ENCODE assay signal across 14 cellular contexts in the genomic region with DNA sequence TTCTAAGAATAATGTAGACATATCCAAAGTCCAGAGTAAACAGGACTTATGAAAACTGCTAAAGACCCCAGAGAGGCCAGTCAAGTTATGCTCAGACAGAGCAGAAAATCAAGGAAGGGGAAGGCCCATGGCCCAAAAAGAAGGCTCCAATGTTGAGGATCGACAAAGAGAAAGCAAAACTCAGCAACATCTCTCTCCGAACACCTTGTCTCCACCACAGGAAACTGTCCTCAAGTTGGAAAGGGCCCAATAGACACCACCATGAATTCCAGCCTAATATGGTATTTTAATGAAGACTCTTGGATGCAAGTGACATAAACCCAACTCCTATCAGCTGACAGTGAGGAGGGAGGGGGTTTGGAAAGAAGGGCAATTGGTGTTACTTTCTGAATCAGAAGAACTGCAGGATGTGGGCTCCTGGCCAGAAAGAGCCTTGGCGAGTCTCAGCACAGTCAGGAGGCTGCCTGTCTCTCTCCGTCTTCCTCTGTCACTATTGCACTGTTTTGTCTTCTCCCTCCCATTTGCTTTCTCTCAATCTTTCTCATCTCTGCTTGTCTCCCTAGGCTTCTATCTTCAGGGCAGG. TPM values are rescaled to one million over a fixed set of nuclear protein-coding genes. Genes with fewer than 3 reads are reported as not detected.
DNase-seq lines count a peak whose midpoint lies in the region; ATAC-seq and TF ChIP-seq lines count a peak whose summit lies in the region.
"Had no signal": no experiment of that assay in that cellular context is flagged by ENCODE, and none has a peak within 500 bp of the region (broad histone marks: within the 10 kb centered on the region; RNA-seq: fewer than 3 reads in every experiment).

No MANE protein-coding gene starts in this region.

- no peak overlapping the region; the same call in 1 of the 2 replicates for H3K4me2 ChIP-seq in SK-N-SH

- WGBS in SK-N-SH (ENCODE audit: low lambda C conversion rate): 77% methylated on average over 4 of the region's 4 CpGs
- 52 to 65% (median 60%) methylated on average over 4 of the region's 4 CpGs for WGBS in adrenal gland, 4 donors

- H3K4me3 Mint-ChIP-seq in naive thymus-derived CD4-positive, alpha-beta T cell: peak overlapping the region in 6 of 10 donors; percentile 27 to 44 (median 34)

- no peaks in the 10 kb centered on the region for H3K36me3 Mint-ChIP-seq in naive thymus-derived CD4-positive, alpha-beta T cell

- no peaks in the 10 kb centered on the region for H3K36me3 ChIP-seq in SK-N-SH (replicated peaks in 1 of 2; ENCODE audit: control insufficient read depth in 1 of 2, insufficient read depth in 2 of 2, low read length in 1 of 2)
- no peaks in the 10 kb centered on the region for H3K36me3 ChIP-seq in adrenal gland (replicated peaks in 1 of 2)
- H3K36me3 ChIP-seq in naive thymus-derived CD4-positive, alpha-beta T cell (ENCODE audit: control insufficient read depth in 2 of 3, insufficient read depth in 3 of 3, low read length in 3 of 3): no peaks in the 10 kb centered on the region

- no peak overlapping the region for H3K9ac ChIP-seq in SK-N-SH

- TF ChIP-seq RAD21 in SK-N-SH (IDR thresholded peaks at IDR 0.05; ENCODE audit: low read length): no peak

- peak overlapping the region in 3 of 9 donors; percentile 24 to 59 (median 36) for H3K27ac Mint-ChIP-seq in naive thymus-derived CD4-positive, alpha-beta T cell

- H3K4me1 Mint-ChIP-seq in naive thymus-derived CD4-positive, alpha-beta T cell: peaks cover 0 to 10% (median 3%) of the 10 kb centered on the region in 7 donors

- H2AFZ ChIP-seq in SK-N-SH (ENCODE audit: low read depth): peak overlapping the region; percentile 56; the same call in 1 of the 2 replicates

- no peak for TF ChIP-seq CTCF in SK-N-SH (IDR thresholded peaks at IDR 0.05)
- TF ChIP-seq CTCF in adrenal gland (IDR thresholded peaks at IDR 0.05): no peak

- POLR2A ChIA-PET in SK-N-SH (lab: Yijun Ruan, JAX): no interaction called here
- POLR2A ChIA-PET in naive thymus-derived CD4-positive, alpha-beta T cell (lab: Charles Lee): no interaction called here

- DNase-seq in SK-N-SH (no peak), adrenal gland (peak in 5 of 7 donors; percentile 26 to 63 (median 37)), SIG-M5 (lab: John Stamatoyannopoulos, UW) (no peak), NCI-H1048 (lab: John Stamatoyannopoulos, UW) (no peak), SHP77 treated with DMSO at 0.1 percent for 48 hours (lab: John Stamatoyannopoulos, UW) (no peak)
- DNase-seq in naive thymus-derived CD4-positive, alpha-beta T cell: no peak
- DNase-seq: activated effector memory CD4-positive, alpha-beta T cell treated with Interleukin-2 at 50 U/mL for 16 hours; hypothalamus; Kasumi-1; mesendoderm; NCI-H2171 treated with DMSO at 0.1 percent for 48 hours had no signal

- no peak for TF ChIP-seq EP300 in SK-N-SH (IDR thresholded peaks at IDR 0.05; ENCODE audit: borderline replicate concordance in 1 of 2, low read depth in 1 of 2, low read length in 1 of 2)

- no peak overlapping the region for H3K4me3 ChIP-seq in SK-N-SH (ENCODE audit: low read depth in 2 of 2, low read length in 1 of 2)
- no peak overlapping the region for H3K4me3 ChIP-seq in adrenal gland
- no peak overlapping the region for H3K4me3 ChIP-seq in naive thymus-derived CD4-positive, alpha-beta T cell (ENCODE audit: low read length)

- no peaks in the 10 kb centered on the region for H3K9me2 ChIP-seq in SK-N-SH

- H3K27me3 ChIP-seq in SK-N-SH (ENCODE audit: insufficient read depth) (no peaks in the 10 kb centered on the region), adrenal gland (no peaks in the 10 kb centered on the region)
- no peaks in the 10 kb centered on the region for H3K27me3 ChIP-seq in naive thymus-derived CD4-positive, alpha-beta T cell (ENCODE audit: control insufficient read depth in 2 of 2, insufficient read depth in 2 of 2, low read length in 2 of 2)

- peaks cover 5 to 14% (median 10%) of the 10 kb centered on the region in 5 donors for H3K27me3 Mint-ChIP-seq in naive thymus-derived CD4-positive, alpha-beta T cell

- no peaks in the 10 kb centered on the region for H4K20me1 ChIP-seq in SK-N-SH (ENCODE audit: insufficient read depth)

- H3K79me2 ChIP-seq in SK-N-SH (ENCODE audit: insufficient read depth): no peaks in the 10 kb centered on the region

- ATAC-seq in SK-N-SH treated with all-trans-retinoic acid at 6 μM for 48 hours (no peak), HG02642 (IDR thresholded peaks at IDR 0.05; ENCODE audit: poor library complexity, unreplicated experiment) (peak; percentile 45)
- ATAC-seq in naive thymus-derived CD4-positive, alpha-beta T cell: peak; percentile 72

- H3K4me1 ChIP-seq in SK-N-SH (ENCODE audit: control insufficient read depth in 1 of 2, insufficient read depth in 2 of 2, low read depth in 1 of 2, low read length in 1 of 2) (peaks cover 0 to 31% of the 10 kb centered on the region in 2 experiments; a peak in 2 of 4 replicates), adrenal gland (replicated peaks in 1 of 2) (no peaks in the 10 kb centered on the region)
- no peaks in the 10 kb centered on the region for H3K4me1 ChIP-seq in naive thymus-derived CD4-positive, alpha-beta T cell (ENCODE audit: control insufficient read depth in 2 of 2, insufficient read depth in 2 of 2, low read length in 2 of 2)

- H3K27ac ChIP-seq in SK-N-SH (ENCODE audit: low read depth in 2 of 2, low read length in 1 of 2): peak overlapping the region in 1 of 2 experiments; percentile 61; a peak in 2 of 4 replicates
- H3K27ac ChIP-seq in adrenal gland: no peak overlapping the region
- H3K27ac ChIP-seq in naive thymus-derived CD4-positive, alpha-beta T cell (ENCODE audit: low read depth, low read length): no peak overlapping the region

- CTCF ChIA-PET in SK-N-SH (lab: Yijun Ruan, JAX): no interaction called here
- CTCF ChIA-PET in naive thymus-derived CD4-positive, alpha-beta T cell (lab: Charles Lee): no interaction called here

- intact Hi-C loops in adrenal gland (cut with DNase I): no loop called here
- intact Hi-C loops in naive thymus-derived CD4-positive, alpha-beta T cell (cut with micrococcal nuclease): no loop called here

- H3K9me3 ChIP-seq in SK-N-SH: no peaks in the 10 kb centered on the region
- H3K9me3 ChIP-seq in adrenal gland (replicated peaks in 1 of 3): no peaks in the 10 kb centered on the region
- H3K9me3 ChIP-seq in naive thymus-derived CD4-positive, alpha-beta T cell (ENCODE audit: control insufficient read depth in 2 of 3, low read length in 3 of 3): no peaks in the 10 kb centered on the region

- TF ChIP-seq POLR2A in adrenal gland (IDR thresholded peaks at IDR 0.05): no peak

- H3K9me3 Mint-ChIP-seq in naive thymus-derived CD4-positive, alpha-beta T cell: no peaks in the 10 kb centered on the region

- peaks cover 17% of the 10 kb centered on the region for H3F3A ChIP-seq in SK-N-SH (replicated peaks; ENCODE audit: insufficient read depth)

TF ChIP-seq in SK-N-SH, 30 proteins besides CTCF, POLR2A, EP300 and RAD21:
- TF ChIP-seq SMC3 (IDR thresholded peaks at IDR 0.05; ENCODE audit: low read depth, low read length) (no peak), NFIC (IDR thresholded peaks at IDR 0.05; ENCODE audit: borderline replicate concordance) (peak; percentile 20; the same call in 1 of the 2 replicates)

TF ChIP-seq in SK-N-SH treated with all-trans-retinoic acid at 6 μM for 48 hours, 23 proteins besides CTCF, POLR2A, EP300 and RAD21:
- TF ChIP-seq, protein P1, sequence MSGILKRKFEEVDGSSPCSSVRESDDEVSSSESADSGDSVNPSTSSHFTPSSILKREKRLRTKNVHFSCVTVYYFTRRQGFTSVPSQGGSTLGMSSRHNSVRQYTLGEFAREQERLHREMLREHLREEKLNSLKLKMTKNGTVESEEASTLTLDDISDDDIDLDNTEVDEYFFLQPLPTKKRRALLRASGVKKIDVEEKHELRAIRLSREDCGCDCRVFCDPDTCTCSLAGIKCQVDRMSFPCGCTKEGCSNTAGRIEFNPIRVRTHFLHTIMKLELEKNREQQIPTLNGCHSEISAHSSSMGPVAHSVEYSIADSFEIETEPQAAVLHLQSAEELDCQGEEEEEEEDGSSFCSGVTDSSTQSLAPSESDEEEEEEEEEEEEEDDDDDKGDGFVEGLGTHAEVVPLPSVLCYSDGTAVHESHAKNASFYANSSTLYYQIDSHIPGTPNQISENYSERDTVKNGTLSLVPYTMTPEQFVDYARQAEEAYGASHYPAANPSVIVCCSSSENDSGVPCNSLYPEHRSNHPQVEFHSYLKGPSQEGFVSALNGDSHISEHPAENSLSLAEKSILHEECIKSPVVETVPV (CRISPR knock-in tag; IDR thresholded peaks at IDR 0.05): no peak
- no peak for TF ChIP-seq BACH2 (CRISPR knock-in tag; IDR thresholded peaks at IDR 0.05; ENCODE audit: borderline replicate concordance)
- TF ChIP-seq PPARA (CRISPR knock-in tag; IDR thresholded peaks at IDR 0.05; ENCODE audit: borderline replicate concordance): no peak
- TF ChIP-seq, protein P2, sequence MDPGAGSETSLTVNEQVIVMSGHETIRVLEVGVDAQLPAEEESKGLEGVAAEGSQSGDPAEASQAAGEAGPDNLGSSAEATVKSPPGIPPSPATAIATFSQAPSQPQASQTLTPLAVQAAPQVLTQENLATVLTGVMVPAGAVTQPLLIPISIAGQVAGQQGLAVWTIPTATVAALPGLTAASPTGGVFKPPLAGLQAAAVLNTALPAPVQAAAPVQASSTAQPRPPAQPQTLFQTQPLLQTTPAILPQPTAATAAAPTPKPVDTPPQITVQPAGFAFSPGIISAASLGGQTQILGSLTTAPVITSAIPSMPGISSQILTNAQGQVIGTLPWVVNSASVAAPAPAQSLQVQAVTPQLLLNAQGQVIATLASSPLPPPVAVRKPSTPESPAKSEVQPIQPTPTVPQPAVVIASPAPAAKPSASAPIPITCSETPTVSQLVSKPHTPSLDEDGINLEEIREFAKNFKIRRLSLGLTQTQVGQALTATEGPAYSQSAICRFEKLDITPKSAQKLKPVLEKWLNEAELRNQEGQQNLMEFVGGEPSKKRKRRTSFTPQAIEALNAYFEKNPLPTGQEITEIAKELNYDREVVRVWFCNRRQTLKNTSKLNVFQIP (CRISPR knock-in tag; IDR thresholded peaks at IDR 0.05; ENCODE audit: borderline replicate concordance, low read depth): no peak
- TF ChIP-seq ZNF70 (CRISPR knock-in tag; IDR thresholded peaks at IDR 0.05): no peak

RNA-seq across cellular contexts. Expression of a gene that starts 40.4 kb away (rescaled TPM):
- polyA plus RNA-seq in SK-N-SH (2012; rRNA removed) (0.10 and 0.19 TPM in 2 replicates), adrenal gland (under 1 TPM; 0.09 to 0.64 (median 0.17) TPM)
- polyA plus RNA-seq in SK-N-SH (2012; cell fraction: cytosol; rRNA removed): 0.10 and 0.12 TPM in 2 replicates
- polyA plus RNA-seq in SK-N-SH (2012; cell fraction: nucleus; rRNA removed): 0.04 and 0.11 TPM in 2 replicates
- 1 to 10 TPM in 1 of 8 donors, under 1 TPM in 6, not detected in 1; 0.11 to 4.2 (median 0.35) TPM for total RNA-seq in adrenal gland
- 1 to 10 TPM in 1 of 5 experiments, not detected in 4; 1.3 TPM for total RNA-seq in naive thymus-derived CD4-positive, alpha-beta T cell
- polyA plus RNA-seq in naive thymus-derived CD4-positive, alpha-beta T cell: under 1 TPM in 1 of 2 donors, not detected in 1; 0.13 TPM
- total RNA-seq: temporal lobe had no signal

Comparison
In these comparisons a context has a peak if more than half of its experiments do, and no peak if none do; other contexts are left out.
1. DNase-seq: peak in adrenal gland (5 of 7); none in SK-N-SH (single experiment), naive thymus-derived CD4-positive, alpha-beta T cell (0 of 9), SIG-M5 (single experiment), NCI-H1048 (single experiment) and SHP77 treated with DMSO at 0.1 percent for 48 hours (single experiment).